ENCODE assay signal across 14 cellular contexts in genomic region chr6:147586044-147586443, GRCh38.
A peak's percentile ranks its signal among the peaks of the same experiment; 100 is the strongest.
DNase-seq lines count a peak whose midpoint lies in the region; ATAC-seq and TF ChIP-seq lines count a peak whose summit lies in the region.
"Had no signal": no experiment of that assay in that cellular context is flagged by ENCODE, and none has a peak within 500 bp of the region (broad histone marks: within the 10 kb centered on the region; RNA-seq: fewer than 3 reads in every experiment).

No MANE protein-coding gene starts in this region.

- H3K27me3 ChIP-seq in adipocyte (replicated peaks; ENCODE audit: control insufficient read depth, insufficient read depth, low read length) (no peaks in the 10 kb centered on the region), prostate gland (replicated peaks; ENCODE audit: insufficient read depth) (no peaks in the 10 kb centered on the region)

- DNase-seq in NCI-H1105 (lab: John Stamatoyannopoulos, UW) (peak; percentile 26), adipocyte (ENCODE audit: low read depth) (peak; percentile 85), fibroblast of the conjunctiva (ENCODE audit: low read depth) (peak; percentile 72), prostate gland (ENCODE audit: low spot score) (peak; percentile 32), posterior cingulate gyrus (no peak), 8988T (no peak)
- DNase-seq in activated effector memory CD4-positive, alpha-beta T cell treated with Interleukin-2 at 50 U/mL for 16 hours = no peak
- DNase-seq: activated B cell treated with CpG ODN at 0.5 μM for 24 hours; activated CD8-positive, alpha-beta memory T cell treated with anti-CD3 and anti-CD28 coated beads, Interleukin-2, amount 50 U/mL, for 4 hours; GF-D8; naive thymus-derived CD8-positive, alpha-beta T cell; NCI-H2029 treated with DMSO at 0.1 percent for 48 hours had no signal

- TF ChIP-seq POLR2A in prostate gland (IDR thresholded peaks at IDR 0.05) = no peak

- no peak for ATAC-seq in HG02588 (IDR thresholded peaks at IDR 0.05; ENCODE audit: unreplicated experiment)
- ATAC-seq: naive thymus-derived CD8-positive, alpha-beta T cell had no signal

- H3K4me3 ChIP-seq in adipocyte (ENCODE audit: low read length) (no peak overlapping the region), prostate gland (no peak overlapping the region)

- no peak for TF ChIP-seq CTCF in prostate gland (IDR thresholded peaks at IDR 0.05)

- H3K36me3 ChIP-seq in adipocyte (ENCODE audit: control insufficient read depth, insufficient read depth, low read length, severe bottlenecking) (no peaks in the 10 kb centered on the region), prostate gland (no peaks in the 10 kb centered on the region)

- H3K9ac ChIP-seq in adipocyte (ENCODE audit: low read length) = no peak overlapping the region
- H3K9ac ChIP-seq: KMS-11 had no signal

- H3K9me3 ChIP-seq in adipocyte (ENCODE audit: control insufficient read depth, low read length) (no peaks in the 10 kb centered on the region), prostate gland (no peaks in the 10 kb centered on the region)

- 22% methylated on average over 4 of the region's 4 CpGs for WGBS in prostate gland

- intact Hi-C loops in prostate gland (cut with DNase I) (no loop called here), posterior cingulate gyrus (cut with DNase I) (no loop called here)

- H3K27ac ChIP-seq in prostate gland = no peak overlapping the region
- H3K27ac ChIP-seq: KMS-11 had no signal

- H3K4me1 ChIP-seq in adipocyte (ENCODE audit: control insufficient read depth, insufficient read depth, low read length) (no peaks in the 10 kb centered on the region), prostate gland (replicated peaks) (no peaks in the 10 kb centered on the region)

Comparison
In these comparisons a context has a peak if more than half of its experiments do, and no peak if none do; other contexts are left out.
1. DNase-seq: peak in NCI-H1105 (single experiment), adipocyte (single experiment), fibroblast of the conjunctiva (single experiment) and prostate gland (single experiment); none in activated effector memory CD4-positive, alpha-beta T cell treated with Interleukin-2 at 50 U/mL for 16 hours (single experiment), posterior cingulate gyrus (0 of 10) and 8988T (single experiment).